Comparison of ENCODE assay signal across 8 cellular contexts in the genomic region with DNA sequence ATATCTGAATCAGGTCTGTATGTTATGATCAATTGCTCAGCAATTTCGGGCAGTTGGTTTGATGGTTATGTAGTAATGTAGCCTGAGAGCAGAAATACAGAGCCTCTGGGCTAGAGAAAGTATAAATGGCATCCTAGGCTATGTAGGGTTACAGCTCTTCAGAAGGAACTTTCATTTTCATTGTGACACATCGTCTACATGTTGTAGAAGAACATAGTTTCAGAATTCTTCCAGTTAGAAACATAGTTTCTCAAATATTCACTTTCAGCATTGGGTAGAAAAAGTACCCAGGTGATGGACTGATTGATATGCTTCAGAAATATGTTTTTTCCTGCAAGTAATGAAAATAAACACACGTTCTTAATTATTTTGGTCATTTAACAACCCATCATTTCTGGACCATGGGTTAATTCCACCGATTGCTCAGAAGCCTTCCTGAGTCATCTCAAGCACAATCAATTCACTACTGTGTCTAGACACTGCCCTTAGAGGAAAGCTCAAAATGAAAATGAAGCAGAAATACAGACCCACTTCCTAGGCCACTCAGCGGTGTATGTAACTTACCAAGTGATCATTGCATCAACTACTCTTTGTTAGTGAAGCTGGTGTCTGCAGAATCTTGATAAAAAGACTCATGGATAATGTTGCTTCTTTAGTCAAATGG.
DNase-seq lines count a peak whose midpoint lies in the region; ATAC-seq and TF ChIP-seq lines count a peak whose summit lies in the region.

No MANE protein-coding gene starts in this region.

- no peaks in the 10 kb centered on the region for H3K79me2 ChIP-seq in mammary epithelial cell (ENCODE audit: insufficient read depth, low read length)

- H3K4me3 ChIP-seq in mammary epithelial cell (replicated peaks in 1 of 3; ENCODE audit: insufficient read depth in 1 of 3, low read depth in 2 of 3, low read length in 3 of 3): no peak overlapping the region

- TF ChIP-seq CTCF in mammary epithelial cell (conservative IDR thresholded peaks at IDR 0.05 in 1 of 2, IDR thresholded peaks at IDR 0.05 in 1 of 2; ENCODE audit: extremely low read depth in 1 of 2, insufficient read depth in 1 of 2, low read depth in 1 of 2, low read length in 2 of 2): no peak

- BruUV-seq in mammary epithelial cell (replicated peaks; lab: Mats Ljungman, UMichigan): no TSS peak

- no peaks in the 10 kb centered on the region for H3K4me1 ChIP-seq in mammary epithelial cell (ENCODE audit: insufficient read depth, low read length)

- H2AFZ ChIP-seq in mammary epithelial cell (ENCODE audit: low read depth, low read length): no peak overlapping the region

- no peaks in the 10 kb centered on the region for H3K36me3 ChIP-seq in mammary epithelial cell (ENCODE audit: insufficient read depth, low read length)

- peaks cover 0 to 4% of the 10 kb centered on the region in 2 donors for H3K4me1 Mint-ChIP-seq in effector memory CD8-positive, alpha-beta T cell (ENCODE audit: low read depth in 2 of 2)

- in situ Hi-C loops in mammary epithelial cell (cut with MboI; ENCODE audit: low sequenced_read_pairs in 2 of 2): no loop called here

- H3K36me3 Mint-ChIP-seq in effector memory CD8-positive, alpha-beta T cell (ENCODE audit: insufficient read depth): no peaks in the 10 kb centered on the region

- H3K4me3 Mint-ChIP-seq in effector memory CD8-positive, alpha-beta T cell: peak overlapping the region; percentile 44 to 62

- H3K27me3 Mint-ChIP-seq in effector memory CD8-positive, alpha-beta T cell: peaks cover 8 to 16% of the 10 kb centered on the region in 2 donors

- H3K9me3 ChIP-seq in mammary epithelial cell (replicated peaks; ENCODE audit: insufficient read depth, low read length): no peaks in the 10 kb centered on the region

- no peak overlapping the region for H3K9ac ChIP-seq in mammary epithelial cell (ENCODE audit: insufficient read depth, low read length)

- dilution Hi-C loops in mammary epithelial cell (cut with HindIII; ENCODE audit: low sequenced_read_pairs): no loop called here

- H3K27me3 ChIP-seq in mammary epithelial cell (ENCODE audit: insufficient read depth, low read length): no peaks in the 10 kb centered on the region

- H3K9me3 Mint-ChIP-seq in effector memory CD8-positive, alpha-beta T cell: no peaks in the 10 kb centered on the region

- no peak overlapping the region for H3K27ac ChIP-seq in mammary epithelial cell (ENCODE audit: insufficient read depth, low read depth, low read length)

- 72% methylated on average over 5 of the region's 5 CpGs for WGBS in mammary epithelial cell (ENCODE audit: low coverage, missing lambda C conversion rate)

- H4K20me1 ChIP-seq in mammary epithelial cell (ENCODE audit: insufficient read depth, low read length): no peaks in the 10 kb centered on the region

- H3K4me2 ChIP-seq in mammary epithelial cell (ENCODE audit: insufficient read depth, low read depth, low read length): no peak overlapping the region

- ATAC-seq in GM18502 (IDR thresholded peaks at IDR 0.05; ENCODE audit: poor library complexity, unreplicated experiment): peak; percentile 98
- peak; percentile 95 for ATAC-seq in GM21526 (IDR thresholded peaks at IDR 0.05; ENCODE audit: low FRiP score, unreplicated experiment)
- ATAC-seq in HG03565 (IDR thresholded peaks at IDR 0.05; ENCODE audit: unreplicated experiment): peak; percentile 89
- ATAC-seq in effector memory CD8-positive, alpha-beta T cell (replicated peaks): peak; percentile 62

- H3K27ac Mint-ChIP-seq in effector memory CD8-positive, alpha-beta T cell: peak overlapping the region in 1 of 2 donors; percentile 23

- CTCF ChIA-PET in mammary epithelial cell (lab: Charles Lee; ENCODE audit: low non-redundant PET): no interaction called here

- intact Hi-C loops in mammary epithelial cell (cut with micrococcal nuclease): no loop called here

- no peak for DNase-seq in effector memory CD8-positive, alpha-beta T cell
- DNase-seq in mammary epithelial cell (no peak), NCI-H1048 (lab: John Stamatoyannopoulos, UW) (no peak), NCI-H345 (lab: John Stamatoyannopoulos, UW) (no peak), nucleus accumbens (lab: John Stamatoyannopoulos, UW) (no peak)
